In the genomic region with DNA sequence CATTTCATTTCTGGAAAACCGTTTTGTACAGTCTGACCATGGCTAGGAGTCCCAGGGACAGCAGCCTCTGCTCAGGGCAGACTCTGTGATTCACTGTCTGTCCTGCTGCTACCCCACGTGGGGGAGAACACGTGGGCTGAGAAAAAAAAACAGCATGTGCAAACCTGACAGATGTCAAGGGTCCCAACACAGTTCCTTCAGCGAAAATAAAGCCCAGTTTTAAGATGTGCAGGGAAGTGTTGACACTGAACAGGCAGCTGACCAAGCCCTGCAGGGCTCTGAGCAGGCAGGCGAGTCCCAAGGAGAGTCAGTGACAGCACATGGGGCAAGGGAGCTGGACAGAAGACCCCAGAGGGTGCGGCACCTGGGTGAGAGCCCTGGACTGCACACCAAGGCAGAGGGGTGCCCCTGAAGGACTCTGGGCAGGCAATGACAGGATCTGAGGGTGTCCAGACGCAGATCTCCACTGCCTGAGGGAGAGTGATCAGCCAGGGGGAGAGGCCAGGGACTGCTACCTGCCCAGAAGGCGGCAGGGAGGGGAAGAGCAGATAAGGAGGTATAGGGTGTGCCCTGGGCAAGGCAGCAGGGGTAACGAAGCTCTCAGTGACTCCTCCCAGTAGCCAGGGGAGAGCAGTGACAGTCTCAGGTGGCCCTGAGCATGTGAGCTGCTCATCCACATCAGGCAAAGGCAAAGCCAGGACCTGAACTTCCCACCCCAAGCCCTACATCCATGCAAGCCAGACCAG, we compare ENCODE assay signal across 8 cellular contexts. TPM values are rescaled to one million over a fixed set of nuclear protein-coding genes. Genes with fewer than 3 reads are reported as not detected.
DNase-seq lines count a peak whose midpoint lies in the region; ATAC-seq and TF ChIP-seq lines count a peak whose summit lies in the region.

No MANE protein-coding gene starts in this region.

- no peak overlapping the region for H3K4me2 ChIP-seq in IMR-90 (ENCODE audit: low read depth, low read length)

- no peak overlapping the region for H2AFZ ChIP-seq in IMR-90 (replicated peaks; ENCODE audit: low read length, poor library complexity)

- 0 out of 2 replicates have a peak overlapping the region, but pooled peaks have one; percentile 25 for H2BK20ac ChIP-seq in IMR-90 (ENCODE audit: low read depth, low read length)

- peaks cover 26% of the 10 kb centered on the region for H3K4me1 ChIP-seq in IMR-90 (ENCODE audit: control insufficient read depth, insufficient read depth, low read length)
- peaks cover 0 to 31% (median 10%) of the 10 kb centered on the region in 4 donors for H3K4me1 ChIP-seq in stomach
- H3K4me1 ChIP-seq in A673 (ENCODE audit: insufficient read depth, low read length, poor library complexity, severe bottlenecking): no peaks in the 10 kb centered on the region

- CTCF ChIA-PET in IMR-90 (lab: Yijun Ruan, JAX) (no interaction called here), A673 (lab: Charles Lee) (no interaction called here)

- in situ Hi-C loops in IMR-90 (cut with MboI; ENCODE audit: low sequenced_read_pairs): no loop called here
- in situ Hi-C loops in brain microvascular endothelial cell (cut with HindIII; ENCODE audit: low pct_ligation_motif_present, low sequenced_read_pairs): no loop called here

- H3K27ac ChIP-seq in IMR-90 (ENCODE audit: insufficient read depth, low read length) (no peak overlapping the region), brain microvascular endothelial cell (peak overlapping the region; percentile 32), stomach (peak overlapping the region in 4 of 5 donors; percentile 37 to 67 (median 49)), A673 (ENCODE audit: low read depth, low read length, poor library complexity, severe bottlenecking) (no peak overlapping the region)

- intact Hi-C loops in IMR-90 (cut with micrococcal nuclease): no loop called here
- intact Hi-C loops in stomach (cut with DNase I; ENCODE audit: low total_unique reads): no loop called here
- intact Hi-C loops in A673 (cut with micrococcal nuclease; ENCODE audit: unreplicated experiment): no loop called here

- BruUV-seq in IMR-90 (replicated peaks; lab: Mats Ljungman, UMichigan): TSS peak; percentile 45
- no TSS peak for BruUV-seq in A673 (replicated peaks; lab: Mats Ljungman, UMichigan)

- dilution Hi-C loops in IMR-90 (cut with HindIII; ENCODE audit: low sequenced_read_pairs, unreplicated experiment): no loop called here

- WGBS in IMR-90 (ENCODE audit: extremely low coverage in 2 of 2, insufficient read length in 1 of 2), 2 experiments: 38% methylated on average over 4 of the region's 9 CpGs; no CpG with 5 or more reads in 1 of the 2 experiments
- WGBS in stomach, 5 donors: 62 to 83% (median 73%) methylated on average over 8 to 9 of the region's 9 CpGs

- H2BK120ac ChIP-seq in IMR-90 (ENCODE audit: low read depth, low read length): no peak overlapping the region

- no peak for TF ChIP-seq CTCF in IMR-90 (conservative IDR thresholded peaks at IDR 0.05; ENCODE audit: low read depth, low read length)
- no peak for TF ChIP-seq CTCF in brain microvascular endothelial cell (IDR thresholded peaks at IDR 0.05; ENCODE audit: low read depth, low read length, missing control alignments)
- TF ChIP-seq CTCF in stomach (IDR thresholded peaks at IDR 0.05): no peak
- no peak for TF ChIP-seq CTCF in A673 (conservative IDR thresholded peaks at IDR 0.05; ENCODE audit: low read depth, low read length)

- no peak overlapping the region for H2BK5ac ChIP-seq in IMR-90 (ENCODE audit: low read depth, low read length, poor library complexity, severe bottlenecking)

- H3K14ac ChIP-seq in IMR-90 (replicated peaks; ENCODE audit: low read depth, low read length): no peak overlapping the region

- no peak overlapping the region for H4K8ac ChIP-seq in IMR-90 (ENCODE audit: low read depth in 2 of 2, low read length in 2 of 2)

- TF ChIP-seq POLR2A in IMR-90 (IDR thresholded peaks at IDR 0.05; ENCODE audit: low read depth, low read length): no peak
- no peak for TF ChIP-seq POLR2A in stomach (IDR thresholded peaks at IDR 0.05)

- peak overlapping the region; percentile 66 for H2AK9ac ChIP-seq in IMR-90 (replicated peaks; ENCODE audit: low read depth, low read length, poor library complexity)

- H3K36me3 ChIP-seq in IMR-90 (ENCODE audit: control insufficient read depth, insufficient read depth, low read length) (peaks cover 23% of the 10 kb centered on the region), brain microvascular endothelial cell (replicated peaks) (peaks cover 25% of the 10 kb centered on the region), stomach (peaks cover 25 to 53% (median 47%) of the 10 kb centered on the region in 4 donors), A673 (ENCODE audit: insufficient read depth, low read length, poor library complexity, severe bottlenecking) (peaks cover 38% of the 10 kb centered on the region)

- no peak overlapping the region for H3K56ac ChIP-seq in IMR-90 (ENCODE audit: extremely low read depth, insufficient read depth, low read length)

- H4K91ac ChIP-seq in IMR-90 (ENCODE audit: insufficient read depth, low read depth, low read length): no peak overlapping the region

- no peak overlapping the region for H2BK15ac ChIP-seq in IMR-90 (ENCODE audit: low read depth, low read length)

- TF ChIP-seq EP300 in stomach (IDR thresholded peaks at IDR 0.05): no peak

- POLR2A ChIA-PET in IMR-90 (lab: Charles Lee; ENCODE audit: unreplicated experiment) (no interaction called here), A673 (lab: Charles Lee; ENCODE audit: low non-redundant PET) (interaction anchor here (0.7 kb wide), 1 partner anchor 136 kb away, joined by 5 read pairs; a partner anchor contains a TSS)

- H3K4me3 ChIP-seq in IMR-90 (ENCODE audit: insufficient read depth, low read depth, low read length) (no peak overlapping the region), brain microvascular endothelial cell (ENCODE audit: low read depth, low read length) (no peak overlapping the region), stomach (no peak overlapping the region), A673 (ENCODE audit: low read depth, low read length, poor library complexity, severe bottlenecking) (no peak overlapping the region)

- no peak overlapping the region; the same call in 1 of the 2 replicates for H3K4ac ChIP-seq in IMR-90 (ENCODE audit: low read depth, low read length)

- ATAC-seq in IMR-90 (ENCODE audit: low read depth) (no peak), GM21737 (IDR thresholded peaks at IDR 0.05; ENCODE audit: unreplicated experiment) (no peak), GM21825 (IDR thresholded peaks at IDR 0.05; ENCODE audit: unreplicated experiment) (no peak)

- DNase-seq in IMR-90: peak; percentile 58
- DNase-seq in brain microvascular endothelial cell: peak; percentile 73
- peak; percentile 2 for DNase-seq in iPS-NIHi11 (ENCODE audit: low spot score)
- no peak for DNase-seq in stomach
- DNase-seq in A673 (ENCODE audit: low spot score): no peak
- no peak for DNase-seq in activated effector memory CD4-positive, alpha-beta T cell treated with anti-CD3 and anti-CD28 coated beads, Interleukin-2, amount 50 U/mL, for 16 hours

- H3K79me1 ChIP-seq in IMR-90 (ENCODE audit: low read depth in 1 of 2, low read length in 2 of 2): no peaks in the 10 kb centered on the region; a peak in 1 of 4 replicates

- H3K9me1 ChIP-seq in IMR-90 (ENCODE audit: insufficient read depth, low read length): peaks cover 27% of the 10 kb centered on the region

- no peak overlapping the region for H3K23ac ChIP-seq in IMR-90 (ENCODE audit: low read depth, low read length)

- H3K9ac ChIP-seq in IMR-90 (ENCODE audit: low read depth, low read length): no peak overlapping the region

- H2AK5ac ChIP-seq in IMR-90 (ENCODE audit: low read depth, low read length): peak overlapping the region; percentile 20

- H4K5ac ChIP-seq in IMR-90 (ENCODE audit: low read depth, low read length): no peak overlapping the region

- H3K27me3 ChIP-seq in IMR-90 (ENCODE audit: control insufficient read depth, insufficient read depth, low read length) (no peaks in the 10 kb centered on the region), brain microvascular endothelial cell (replicated peaks) (no peaks in the 10 kb centered on the region), stomach (peaks cover 0 to 7% (median 0%) of the 10 kb centered on the region in 3 donors), A673 (replicated peaks; ENCODE audit: insufficient read depth, low read depth, low read length, poor library complexity) (no peaks in the 10 kb centered on the region)

- no peak overlapping the region for H3K18ac ChIP-seq in IMR-90 (ENCODE audit: low read depth, low read length)

- no peaks in the 10 kb centered on the region for H4K20me1 ChIP-seq in IMR-90 (ENCODE audit: insufficient read depth, low read length)

- TF ChIP-seq RAD21 in IMR-90 (IDR thresholded peaks at IDR 0.05; ENCODE audit: low read length): no peak

- H3K9me3 ChIP-seq in IMR-90 (ENCODE audit: control insufficient read depth, insufficient read depth, low read length) (no peaks in the 10 kb centered on the region), stomach (no peaks in the 10 kb centered on the region), A673 (ENCODE audit: low read depth, low read length, poor library complexity, severe bottlenecking) (no peaks in the 10 kb centered on the region)

TF ChIP-seq in IMR-90, 13 proteins besides CTCF, POLR2A, EP300 and RAD21 (continues in another document):
- TF ChIP-seq MAZ (IDR thresholded peaks at IDR 0.05; ENCODE audit: borderline replicate concordance, low read depth, low read length): no peak

RNA-seq across cellular contexts. Expression of gene SPATC1L, which starts 5.1 kb away (rescaled TPM):
- total RNA-seq in IMR-90 (2012; rRNA removed) (3.1 and 3.8 TPM in 2 replicates), stomach (10 to 100 TPM in 2 of 5 donors, 1 to 10 TPM in 1, under 1 TPM in 1, not detected in 1; 0.72 to 26.4 (median 8.0) TPM), A673 (2021) (30.9 and 40.6 TPM in 2 replicates)
- polyA plus RNA-seq in IMR-90 (2012; rRNA removed) (17.2 and 23.4 TPM in 2 replicates), stomach (10 to 100 TPM in 2 of 3 donors, 1 to 10 TPM in 1; 7.0 to 14.2 (median 13.7) TPM)
- polyA plus RNA-seq in IMR-90 (2012; cell fraction: cytosol; rRNA removed): 28.0 and 38.2 TPM in 2 replicates
- 19.7 and 57.2 TPM in 2 replicates for polyA plus RNA-seq in IMR-90 (2012; cell fraction: nucleus; rRNA removed; ENCODE audit: low replicate concordance)

RNA-seq across cellular contexts. Expression of gene FTCD, which starts 34.0 kb away (rescaled TPM):
- total RNA-seq in IMR-90 (2012; rRNA removed): not detected in 2 replicates
- 0.19 and 0.55 TPM in 2 replicates for polyA plus RNA-seq in IMR-90 (2012; rRNA removed)
- polyA plus RNA-seq in IMR-90 (2012; cell fraction: cytosol; rRNA removed): 0.16 and 0.28 TPM in 2 replicates
- polyA plus RNA-seq in IMR-90 (2012; cell fraction: nucleus; rRNA removed; ENCODE audit: low replicate concordance): 2.0 and 4.9 TPM in 2 replicates
- total RNA-seq in stomach: 1 to 10 TPM in 2 of 5 donors, not detected in 3; 1.3 to 6.7 TPM
- polyA plus RNA-seq in stomach: 1 to 10 TPM in 1 of 3 donors, under 1 TPM in 2; 0.25 to 2.4 (median 0.53) TPM
- total RNA-seq in A673 (2021): 5.4 and 6.6 TPM in 2 replicates

RNA-seq across cellular contexts. Expression of gene LSS, which starts 39.2 kb away (rescaled TPM):
- total RNA-seq in IMR-90 (2012; rRNA removed): 35.3 and 43.4 TPM in 2 replicates
- polyA plus RNA-seq in IMR-90 (2012; rRNA removed): 58.1 and 62.8 TPM in 2 replicates
- polyA plus RNA-seq in IMR-90 (2012; cell fraction: cytosol; rRNA removed): 44.1 and 60.0 TPM in 2 replicates
- polyA plus RNA-seq in IMR-90 (2012; cell fraction: nucleus; rRNA removed; ENCODE audit: low replicate concordance): 141 and 276 TPM in 2 replicates
- total RNA-seq in stomach: 100 to 1,000 TPM in 1 of 5 donors, 10 to 100 TPM in 4; 26.4 to 246 (median 46.7) TPM
- 10 to 100 TPM; 15.3 to 22.2 (median 21.7) TPM for polyA plus RNA-seq in stomach
- 130 and 151 TPM in 2 replicates for total RNA-seq in A673 (2021)

Comparison
In these comparisons a context has a peak if more than half of its experiments do, and no peak if none do; other contexts are left out.
1. DNase-seq: peak in IMR-90 (single experiment), brain microvascular endothelial cell (single experiment) and iPS-NIHi11 (single experiment); none in stomach (single experiment), A673 (single experiment) and activated effector memory CD4-positive, alpha-beta T cell treated with anti-CD3 and anti-CD28 coated beads, Interleukin-2, amount 50 U/mL, for 16 hours (single experiment).
2. H3K27ac ChIP-seq: peak in brain microvascular endothelial cell (single experiment) and stomach (4 of 5); none in IMR-90 (single experiment) and A673 (single experiment).